ENCODE assay signal across 22 cellular contexts in genomic region chr6:91337967-91338366, GRCh38.
DNase-seq lines count a peak whose midpoint lies in the region; TF ChIP-seq lines count a peak whose summit lies in the region.
"Had no signal": no experiment of that assay in that cellular context is flagged by ENCODE, and none has a peak within 500 bp of the region (broad histone marks: within the 10 kb centered on the region; RNA-seq: fewer than 3 reads in every experiment).

No MANE protein-coding gene starts in this region.

- no peaks in the 10 kb centered on the region for H3F3A ChIP-seq in smooth muscle cell (ENCODE audit: low read depth)

- no peak overlapping the region for H3K9ac ChIP-seq in smooth muscle cell (ENCODE audit: low read depth)

- 95% methylated on average over 4 of the region's 4 CpGs for WGBS in smooth muscle cell (ENCODE audit: low lambda C conversion rate)

- no peaks in the 10 kb centered on the region for H3K79me2 ChIP-seq in smooth muscle cell (ENCODE audit: low read depth)

- H3K4me3 ChIP-seq in epithelial cell of esophagus (ENCODE audit: low read length) (no peak overlapping the region), smooth muscle cell (no peak overlapping the region)
- H3K4me3 ChIP-seq: esophagus muscularis mucosa, heart left ventricle, prostate gland, transverse colon had no signal

- H3K36me3 ChIP-seq in smooth muscle cell (ENCODE audit: low read depth), result no peaks in the 10 kb centered on the region
- H3K36me3 ChIP-seq: esophagus muscularis mucosa, heart left ventricle, prostate gland, transverse colon had no signal

- peaks cover 12% of the 10 kb centered on the region for H3K27me3 ChIP-seq in smooth muscle cell (ENCODE audit: low read depth)
- H3K27me3 ChIP-seq: esophagus muscularis mucosa, heart left ventricle, transverse colon had no signal

- DNase-seq in DMS53 (lab: John Stamatoyannopoulos, UW), result peak; percentile 7
- no peak for DNase-seq in DMS53 treated with DMSO at 0.1 percent for 48 hours (lab: John Stamatoyannopoulos, UW; ENCODE audit: unreplicated experiment)
- peak; percentile 9 for DNase-seq in NAMALWA (ENCODE audit: low spot score)
- DNase-seq in epithelial cell of esophagus (ENCODE audit: low read depth), result no peak
- no peak for DNase-seq in smooth muscle cell (lab: John Stamatoyannopoulos, UW; ENCODE audit: unreplicated experiment)
- DNase-seq in activated naive CD4-positive, alpha-beta T cell treated with Interleukin-2 at 50 U/mL for 16 hours, result no peak
- no peak for DNase-seq in UCSD-AML1 (lab: John Stamatoyannopoulos, UW; ENCODE audit: unreplicated experiment)
- no peak for DNase-seq in GM03348 (ENCODE audit: low spot score)
- DNase-seq: activated naive CD4-positive, alpha-beta T cell treated with anti-CD3 and anti-CD28 coated beads, Interleukin-2, amount 10 ng/mL, durations not matched to agents 7 days and 5 days; CD4-positive, alpha-beta memory T cell; EL; GOT3; heart left ventricle; immature natural killer cell; KG1; naive thymus-derived CD4-positive, alpha-beta T cell; NCI-H2171 treated with DMSO at 0.1 percent for 48 hours; NCI-H82; stimulated activated CD4-positive, alpha-beta T cell treated with anti-CD3 and anti-CD28 coated beads, Interleukin-12 subunit alpha, Interleukin-12 subunit beta, amount 100 ng/mL, for 4 hours; transverse colon had no signal

- H3K9me3 ChIP-seq in smooth muscle cell (replicated peaks; ENCODE audit: low read depth), result no peaks in the 10 kb centered on the region
- H3K9me3 ChIP-seq: esophagus muscularis mucosa, prostate gland, transverse colon had no signal

- H3K4me2 ChIP-seq in smooth muscle cell, result no peak overlapping the region

- H2AFZ ChIP-seq in smooth muscle cell (ENCODE audit: low read depth), result no peak overlapping the region

- peak; percentile 20 for TF ChIP-seq CTCF in epithelial cell of esophagus (IDR thresholded peaks at IDR 0.05; ENCODE audit: insufficient read depth, low read depth, low read length, missing control alignments)
- TF ChIP-seq CTCF in smooth muscle cell (IDR thresholded peaks at IDR 0.05; ENCODE audit: borderline replicate concordance, insufficient read depth, poor library complexity, severe bottlenecking), result peak; percentile 31

- peaks cover 14% of the 10 kb centered on the region for H3K4me1 ChIP-seq in smooth muscle cell (ENCODE audit: low read depth)
- H3K4me1 ChIP-seq: esophagus muscularis mucosa, heart left ventricle, prostate gland, transverse colon had no signal

- no peak overlapping the region for H3K27ac ChIP-seq in smooth muscle cell (ENCODE audit: low read depth)
- H3K27ac ChIP-seq: esophagus muscularis mucosa, heart left ventricle, prostate gland, transverse colon had no signal

- no peaks in the 10 kb centered on the region for H4K20me1 ChIP-seq in smooth muscle cell (ENCODE audit: low read depth)

Comparison
In these comparisons a context has a peak if more than half of its experiments do, and no peak if none do; other contexts are left out.
1. DNase-seq: peak in DMS53 (single experiment) and NAMALWA (single experiment); none in DMS53 treated with DMSO at 0.1 percent for 48 hours (single experiment), epithelial cell of esophagus (single experiment), smooth muscle cell (single experiment), activated naive CD4-positive, alpha-beta T cell treated with Interleukin-2 at 50 U/mL for 16 hours (single experiment), UCSD-AML1 (single experiment) and GM03348 (single experiment).